ENCODE assay signal across 8 cellular contexts in genomic region chr9:129109504-129109903, GRCh38. TPM values are rescaled to one million over a fixed set of nuclear protein-coding genes. Genes with fewer than 3 reads are reported as not detected.
DNase-seq lines count a peak whose midpoint lies in the region; ATAC-seq and TF ChIP-seq lines count a peak whose summit lies in the region.

No MANE protein-coding gene starts in this region.

- H3K4me3 ChIP-seq in Caco-2 (ENCODE audit: low read depth, low read length) (peak overlapping the region; percentile 82), OCI-LY7 (ENCODE audit: low read depth, low read length, poor library complexity, severe bottlenecking) (no peak overlapping the region), cardiac fibroblast (replicated peaks in 1 of 2; ENCODE audit: low read depth in 2 of 2, low read length in 2 of 2) (peak overlapping the region; percentile 61 to 91)

- DNase-seq in Caco-2 = peak; percentile 58 to 66
- DNase-seq in OCI-LY7 (ENCODE audit: low spot score) = peak; percentile 16
- DNase-seq in cardiac fibroblast (ENCODE audit: low read depth in 2 of 2) = peak in 1 of 2 donors; percentile 55
- DNase-seq in mesothelial cell of epicardium (ENCODE audit: low spot score in 2 of 2, unreplicated experiment in 2 of 2) = no peak
- no peak for DNase-seq in middle frontal gyrus (ENCODE audit: extremely low spot score, low spot score)
- no peak for DNase-seq in NCI-H2227 treated with DMSO at 0.1 percent for 48 hours (lab: John Stamatoyannopoulos, UW)

- H2AFZ ChIP-seq in OCI-LY7 (ENCODE audit: low read length) = no peak overlapping the region

- no peaks in the 10 kb centered on the region for H3K9me3 Mint-ChIP-seq in Caco-2 (ENCODE audit: unreplicated experiment)
- H3K9me3 Mint-ChIP-seq in mesothelial cell of epicardium = no peaks in the 10 kb centered on the region

- no TSS peak for BruUV-seq in Caco-2 (replicated peaks; lab: Mats Ljungman, UMichigan)
- BruUV-seq in OCI-LY7 (replicated peaks; lab: Mats Ljungman, UMichigan) = no TSS peak

- H3K4me3 Mint-ChIP-seq in Caco-2 (ENCODE audit: unreplicated experiment) = peak overlapping the region; percentile 88
- peak overlapping the region; percentile 63 for H3K4me3 Mint-ChIP-seq in mesothelial cell of epicardium

- H3K79me2 ChIP-seq in OCI-LY7 (ENCODE audit: insufficient read depth, low read depth, low read length) = peaks cover 27% of the 10 kb centered on the region

- H4K20me1 ChIP-seq in OCI-LY7 (ENCODE audit: insufficient read depth, low read length) = no peaks in the 10 kb centered on the region

- no peaks in the 10 kb centered on the region for H3K9me2 ChIP-seq in OCI-LY7 (ENCODE audit: insufficient read depth, low read length)

- intact Hi-C loops in Caco-2 (cut with micrococcal nuclease; ENCODE audit: unreplicated experiment) = no loop called here
- intact Hi-C loops in OCI-LY7 (cut with micrococcal nuclease; ENCODE audit: unreplicated experiment) = no loop called here

- ATAC-seq in HG03521 (IDR thresholded peaks at IDR 0.05; ENCODE audit: unreplicated experiment) = no peak
- ATAC-seq in HG03439 (IDR thresholded peaks at IDR 0.05; ENCODE audit: unreplicated experiment) = no peak

- H3K36me3 ChIP-seq in Caco-2 (ENCODE audit: control insufficient read depth, insufficient read depth, low read length) (no peaks in the 10 kb centered on the region), OCI-LY7 (ENCODE audit: insufficient read depth, low read length) (no peaks in the 10 kb centered on the region)

- POLR2A ChIA-PET in Caco-2 (lab: Charles Lee) = no interaction called here
- POLR2A ChIA-PET in OCI-LY7 (lab: Charles Lee) = no interaction called here

- H3K4me1 ChIP-seq in Caco-2 = peaks cover 17% of the 10 kb centered on the region
- peaks cover 28% of the 10 kb centered on the region for H3K4me1 ChIP-seq in OCI-LY7 (ENCODE audit: insufficient read depth, low read length, poor library complexity, severe bottlenecking)

- H3K27ac Mint-ChIP-seq in Caco-2 (ENCODE audit: unreplicated experiment) (no peak overlapping the region), mesothelial cell of epicardium (peak overlapping the region; percentile 0)

- H3K36me3 Mint-ChIP-seq in Caco-2 (ENCODE audit: insufficient read depth, unreplicated experiment) = peaks cover 21% of the 10 kb centered on the region
- peaks cover 3% of the 10 kb centered on the region for H3K36me3 Mint-ChIP-seq in mesothelial cell of epicardium

- H3K4me1 Mint-ChIP-seq in Caco-2 (ENCODE audit: low read depth, unreplicated experiment) = peaks cover 25% of the 10 kb centered on the region
- H3K4me1 Mint-ChIP-seq in mesothelial cell of epicardium = peaks cover 26% of the 10 kb centered on the region

- no peak overlapping the region for H3K27ac ChIP-seq in OCI-LY7 (ENCODE audit: low read depth, low read length, poor library complexity, severe bottlenecking)

- CTCF ChIA-PET in Caco-2 (lab: Charles Lee) = interaction anchor here (1.3 to 1.6 kb wide), 2 partner anchors 22 to 81 kb away, joined by 3 read pairs; partner anchors contain the start of gene SH3GLB2
- CTCF ChIA-PET in OCI-LY7 (lab: Charles Lee; ENCODE audit: unreplicated experiment) = no interaction called here

- H3K4me2 ChIP-seq in OCI-LY7 (ENCODE audit: low read length) = no peak overlapping the region

- H3K27me3 Mint-ChIP-seq in Caco-2 (ENCODE audit: insufficient read depth, unreplicated experiment) (no peaks in the 10 kb centered on the region), mesothelial cell of epicardium (ENCODE audit: low read depth) (no peaks in the 10 kb centered on the region)

- H3K27me3 ChIP-seq in Caco-2 (replicated peaks; ENCODE audit: control insufficient read depth, insufficient read depth, low read length) = no peaks in the 10 kb centered on the region

- no peaks in the 10 kb centered on the region for H3K9me3 ChIP-seq in Caco-2
- H3K9me3 ChIP-seq in OCI-LY7 (ENCODE audit: low read length) = no peaks in the 10 kb centered on the region

- no peak for TF ChIP-seq CTCF in Caco-2 (IDR thresholded peaks at IDR 0.05; ENCODE audit: insufficient read depth in 1 of 2, low read depth in 1 of 2, low read length in 1 of 2, severe bottlenecking in 1 of 2, unreplicated experiment in 1 of 2)
- no peak for TF ChIP-seq CTCF in OCI-LY7 (conservative IDR thresholded peaks at IDR 0.05; ENCODE audit: low read length)
- no peak for TF ChIP-seq CTCF in cardiac fibroblast (IDR thresholded peaks at IDR 0.05; ENCODE audit: low read depth, low read length)
- TF ChIP-seq CTCF in mesothelial cell of epicardium (IDR thresholded peaks at IDR 0.05; ENCODE audit: unreplicated experiment) = no peak

RNA-seq across cellular contexts. Expression of gene CRAT, which starts 1.1 kb away (rescaled TPM):
- 16.2 and 20.7 TPM in 2 replicates for total RNA-seq in Caco-2 (2022)
- total RNA-seq in OCI-LY7 (2014; rRNA removed; shearing (Covaris generic)) = 0.26 and 1.8 TPM in 2 replicates
- total RNA-seq in OCI-LY7 (2022) = 5.3 and 6.5 TPM in 2 replicates
- 26.4 to 27.6 TPM (median 26.4 TPM) in 3 replicates for total RNA-seq in mesothelial cell of epicardium

RNA-seq across cellular contexts. Expression of gene PTPA, which starts 1.7 kb away (rescaled TPM):
- total RNA-seq in Caco-2 (2022) (100 and 107 TPM in 2 replicates), OCI-LY7 (2022) (95.8 and 111 TPM in 2 replicates), mesothelial cell of epicardium (157 to 164 TPM (median 160 TPM) in 3 replicates)
- total RNA-seq in OCI-LY7 (2014; rRNA removed; shearing (Covaris generic)) = 106 and 109 TPM in 2 replicates

RNA-seq across cellular contexts. Expression of gene DOLPP1, which starts 28.6 kb away (rescaled TPM):
- total RNA-seq in Caco-2 (2022) (44.7 and 45.1 TPM in 2 replicates), OCI-LY7 (2022) (13.5 and 16.9 TPM in 2 replicates), mesothelial cell of epicardium (16.9 to 21.5 TPM (median 20.0 TPM) in 3 replicates)
- 15.1 and 16.9 TPM in 2 replicates for total RNA-seq in OCI-LY7 (2014; rRNA removed; shearing (Covaris generic))

Comparison
In these comparisons a context has a peak if more than half of its experiments do, and no peak if none do; other contexts are left out.
1. DNase-seq: peak in Caco-2 (2 of 2) and OCI-LY7 (single experiment); none in mesothelial cell of epicardium (0 of 2), middle frontal gyrus (single experiment) and NCI-H2227 treated with DMSO at 0.1 percent for 48 hours (single experiment).